Comparison of ENCODE assay signal across 31 cellular contexts in genomic region chrX:10893976-10894375, GRCh38.
"Had no signal": no experiment of that assay in that cellular context is flagged by ENCODE, and none has a peak within 500 bp of the region (broad histone marks: within the 10 kb centered on the region; RNA-seq: fewer than 3 reads in every experiment).

No MANE protein-coding gene starts in this region.

- FAIRE-seq: islet of Langerhans, kidney, urothelium cell line had no signal

- H3K27me3 ChIP-seq: left lung, neural progenitor cell, neutrophil, sigmoid colon, suprapubic skin, tibial artery, upper lobe of right lung had no signal

- H3K9me3 ChIP-seq: left lung, lower lobe of right lung, neutrophil, sigmoid colon, suprapubic skin, thoracic aorta, tibial artery, upper lobe of right lung had no signal

- DNase-seq: hippocampal formation; kidney; left colon; left lung; lower lobe of right lung; mammary epithelial cell; mesendoderm; naive B cell; natural killer cell; nephron progenitor cell; occipital lobe; retina; right cardiac atrium; sigmoid colon; stimulated activated CD4-positive, alpha-beta T cell treated with anti-CD3 and anti-CD28 coated beads, Interleukin-1b, Interleukin-23, amount 100 ng/mL, for 48 hours; stimulated activated CD4-positive, alpha-beta T cell treated with anti-CD3 and anti-CD28 coated beads, Interleukin-2, amount 100 ng/mL, for 48 hours; stimulated activated CD4-positive, alpha-beta T cell treated with anti-CD3 and anti-CD28 coated beads, Interleukin-4, amount 100 ng/mL, for 4 hours; stimulated activated CD8-positive, alpha-beta memory T cell treated with anti-CD3 and anti-CD28 coated beads, Interleukin-4, amount 100 ng/mL, for 48 hours; stimulated activated naive CD8-positive, alpha-beta T cell treated with anti-CD3 and anti-CD28 coated beads, Interleukin-15, Interleukin-2, amounts not matched to agents 100 U/mL and 50 U/mL, for 24 hours; tibial artery; trophoblast cell; upper lobe of right lung had no signal

- H3K4me1 ChIP-seq: left lung, lower lobe of right lung, neural progenitor cell, parathyroid adenoma, sigmoid colon, suprapubic skin, tibial artery, upper lobe of right lung had no signal

- H3K4me2 ChIP-seq: neural progenitor cell, smooth muscle cell had no signal

- H3K27ac ChIP-seq: left lung, lower lobe of right lung, neural progenitor cell, neutrophil, parathyroid adenoma, sigmoid colon, suprapubic skin, thoracic aorta, tibial artery, upper lobe of right lung had no signal

- H3K36me3 ChIP-seq: left lung, lower lobe of right lung, neural progenitor cell, neutrophil, sigmoid colon, suprapubic skin, thoracic aorta, tibial artery, upper lobe of right lung had no signal

- H3K4me3 ChIP-seq: left lung, lower lobe of right lung, neural progenitor cell, sigmoid colon, smooth muscle cell, suprapubic skin, thoracic aorta, tibial artery, upper lobe of right lung had no signal

- ATAC-seq: left colon; left lung; lower lobe of right lung; natural killer cell; right cardiac atrium; stimulated activated memory B cell treated with anti-CD40 and anti-IgM and Interleukin-4, amounts not matched to agents 10 μg/mL and 1 μg/mL and 100 μg/mL, for 72 hours; stimulated activated naive CD8-positive, alpha-beta T cell treated with anti-CD3 and anti-CD28 coated beads, Interleukin-15, Interleukin-2, amounts not matched to agents 100 U/mL and 50 U/mL, for 24 hours; upper lobe of right lung had no signal
